In genomic region chr2:23924589-23925359, GRCh38 we compare ENCODE assay signal across 10 cellular contexts. TPM values are rescaled to one million over a fixed set of nuclear protein-coding genes. Genes with fewer than 3 reads are reported as not detected.
DNase-seq lines count a peak whose midpoint lies in the region; ATAC-seq and TF ChIP-seq lines count a peak whose summit lies in the region.
"Had no signal": no experiment of that assay in that cellular context is flagged by ENCODE, and none has a peak within 500 bp of the region (broad histone marks: within the 10 kb centered on the region; RNA-seq: fewer than 3 reads in every experiment).

No MANE protein-coding gene starts in this region.

- peak overlapping the region; percentile 94 for H3K4me3 ChIP-seq in endocrine pancreas (ENCODE audit: control insufficient read depth, insufficient read depth, low read length)

- H3K4me1 ChIP-seq in endocrine pancreas (ENCODE audit: control insufficient read depth, insufficient read depth, low read length): peaks cover 9% of the 10 kb centered on the region

- H3K9me3 ChIP-seq in endocrine pancreas (ENCODE audit: control insufficient read depth, low read length): no peaks in the 10 kb centered on the region
- H3K9me3 ChIP-seq: colonic mucosa had no signal

- H3K36me3 Mint-ChIP-seq in progenitor cell of endocrine pancreas (ENCODE audit: insufficient read depth): no peaks in the 10 kb centered on the region

- H3K9ac ChIP-seq in endocrine pancreas (ENCODE audit: control insufficient read depth, insufficient read depth, low read length): no peak overlapping the region

- no peak for ATAC-seq in HG02588 (IDR thresholded peaks at IDR 0.05; ENCODE audit: unreplicated experiment)

- H3K4me1 Mint-ChIP-seq in progenitor cell of endocrine pancreas (ENCODE audit: low read depth): peaks cover 27% of the 10 kb centered on the region

- no peaks in the 10 kb centered on the region for H3K27me3 ChIP-seq in endocrine pancreas (ENCODE audit: control insufficient read depth, insufficient read depth, low read length)
- H3K27me3 ChIP-seq: colonic mucosa had no signal

- in situ Hi-C loops in G401 (cut with HindIII; ENCODE audit: low sequenced_read_pairs): no loop called here

- TF ChIP-seq CTCF in progenitor cell of endocrine pancreas (IDR thresholded peaks at IDR 0.05; ENCODE audit: unreplicated experiment): no peak

- DNase-seq in G401 (ENCODE audit: low spot score) (peak; percentile 21), NCI-H69 (lab: John Stamatoyannopoulos, UW) (peak; percentile 33), progenitor cell of endocrine pancreas (ENCODE audit: low spot score, unreplicated experiment) (no peak), HT-29 (ENCODE audit: low spot score) (no peak), NCI-H2029 treated with DMSO at 0.1 percent for 48 hours (lab: John Stamatoyannopoulos, UW) (no peak), occipital lobe (lab: John Stamatoyannopoulos, UW) (no peak)
- DNase-seq: colonic mucosa; NK-92 treated with Interleukin-12 subunit alpha and Interleukin-12 subunit beta, amount 100 ng/mL, for 24 hours had no signal

- no peaks in the 10 kb centered on the region for H3K9me3 Mint-ChIP-seq in progenitor cell of endocrine pancreas (ENCODE audit: low read depth)

- H3K27me3 Mint-ChIP-seq in progenitor cell of endocrine pancreas: no peaks in the 10 kb centered on the region

- H3K4me3 Mint-ChIP-seq in progenitor cell of endocrine pancreas (ENCODE audit: low read depth): peak overlapping the region; percentile 96

- H3K36me3 ChIP-seq in endocrine pancreas (ENCODE audit: control insufficient read depth, insufficient read depth, low read length): no peaks in the 10 kb centered on the region
- H3K36me3 ChIP-seq: colonic mucosa had no signal

- no peak overlapping the region for H3K27ac Mint-ChIP-seq in progenitor cell of endocrine pancreas

RNA-seq across cellular contexts. Expression of gene ATAD2B, which starts 2.1 kb away (rescaled TPM):
- total RNA-seq in G401 (2014; rRNA removed; shearing (Covaris generic)): 5.9 and 6.0 TPM in 2 replicates
- 34.8 and 38.3 TPM in 2 replicates for total RNA-seq in progenitor cell of endocrine pancreas
- total RNA-seq in HT-29 (2014; rRNA removed; shearing (Covaris generic)): 6.6 and 10.2 TPM in 2 replicates
- 68.5 TPM for total RNA-seq in occipital lobe

RNA-seq across cellular contexts. Expression of gene UBXN2A, which starts 15.5 kb away (rescaled TPM):
- 13.3 and 29.5 TPM in 2 replicates for total RNA-seq in G401 (2014; rRNA removed; shearing (Covaris generic))
- total RNA-seq in progenitor cell of endocrine pancreas: 23.7 and 24.1 TPM in 2 replicates
- total RNA-seq in HT-29 (2014; rRNA removed; shearing (Covaris generic)): 2.8 and 4.7 TPM in 2 replicates
- total RNA-seq in occipital lobe: 53.5 TPM

Comparison
In these comparisons a context has a peak if more than half of its experiments do, and no peak if none do; other contexts are left out.
1. DNase-seq: peak in G401 (single experiment) and NCI-H69 (single experiment); none in progenitor cell of endocrine pancreas (single experiment), HT-29 (single experiment), NCI-H2029 treated with DMSO at 0.1 percent for 48 hours (single experiment) and occipital lobe (single experiment).